2 cellular contexts compared by ENCODE assay signal in the genomic region with DNA sequence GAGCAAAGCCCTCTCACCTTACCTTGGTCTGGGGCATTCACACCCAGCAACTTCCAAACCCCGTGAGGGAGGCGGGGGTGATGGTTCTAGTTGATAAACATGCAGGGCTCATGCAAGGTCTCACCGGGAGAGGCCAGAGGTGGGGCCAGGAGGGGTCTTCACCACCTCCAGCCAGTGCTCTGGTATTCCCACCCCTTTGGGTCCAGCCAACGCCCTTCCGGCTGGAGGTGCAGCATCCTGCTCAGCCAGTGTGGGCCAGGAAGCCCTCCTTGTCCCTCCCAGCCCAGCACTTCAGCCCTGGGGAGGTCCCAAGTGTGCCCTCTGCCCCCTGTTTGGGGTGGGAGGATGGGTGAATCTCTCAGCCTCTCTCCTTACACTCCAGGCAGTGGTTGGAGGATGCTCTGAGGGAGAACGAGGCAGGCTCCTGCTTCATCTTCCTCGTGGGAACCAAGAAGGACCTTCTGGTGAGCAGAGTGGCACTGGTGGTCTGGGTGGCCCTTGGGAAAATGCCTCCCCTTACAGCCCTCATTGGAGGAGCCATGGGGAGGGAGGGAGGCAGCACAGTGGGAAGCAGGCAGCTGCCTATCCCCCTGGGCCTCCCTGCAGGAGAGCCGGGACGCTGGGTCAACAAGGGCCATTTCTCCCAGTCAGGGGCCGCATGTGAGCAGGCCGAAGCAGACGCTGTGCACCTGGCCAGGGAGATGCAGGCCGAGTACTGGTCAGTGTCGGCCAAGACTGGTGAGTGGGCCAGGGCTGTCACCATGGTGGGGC.
A peak's percentile ranks its signal among the peaks of the same experiment; 100 is the strongest.
TF ChIP-seq lines count a peak whose summit lies in the region.

No MANE protein-coding gene starts in this region.

TF ChIP-seq in HEK293, 187 proteins besides CTCF, POLR2A, EP300 and RAD21:
- peak; percentile 63 for TF ChIP-seq ZIC2 (tag by site-specific recombination; IDR thresholded peaks at IDR 0.05)
- TF ChIP-seq ZNF639 (tag by site-specific recombination; IDR thresholded peaks at IDR 0.05): no peak

TF ChIP-seq in HepG2, 621 proteins besides CTCF, POLR2A, EP300 and RAD21 (continues in another document):
- TF ChIP-seq NCOA1 (CRISPR knock-in tag; IDR thresholded peaks at IDR 0.05): no peak
- no peak for TF ChIP-seq REPIN1 (CRISPR knock-in tag; IDR thresholded peaks at IDR 0.05; ENCODE audit: borderline replicate concordance, low read depth)
- TF ChIP-seq RNF2 (conservative IDR thresholded peaks at IDR 0.05; ENCODE audit: low read depth): no peak
- TF ChIP-seq CEBPG (CRISPR knock-in tag; IDR thresholded peaks at IDR 0.05): no peak
- no peak for TF ChIP-seq CCAR2 (optimal IDR thresholded peaks at IDR 0.05; ENCODE audit: low read depth, low read length)
- TF ChIP-seq, protein P1, sequence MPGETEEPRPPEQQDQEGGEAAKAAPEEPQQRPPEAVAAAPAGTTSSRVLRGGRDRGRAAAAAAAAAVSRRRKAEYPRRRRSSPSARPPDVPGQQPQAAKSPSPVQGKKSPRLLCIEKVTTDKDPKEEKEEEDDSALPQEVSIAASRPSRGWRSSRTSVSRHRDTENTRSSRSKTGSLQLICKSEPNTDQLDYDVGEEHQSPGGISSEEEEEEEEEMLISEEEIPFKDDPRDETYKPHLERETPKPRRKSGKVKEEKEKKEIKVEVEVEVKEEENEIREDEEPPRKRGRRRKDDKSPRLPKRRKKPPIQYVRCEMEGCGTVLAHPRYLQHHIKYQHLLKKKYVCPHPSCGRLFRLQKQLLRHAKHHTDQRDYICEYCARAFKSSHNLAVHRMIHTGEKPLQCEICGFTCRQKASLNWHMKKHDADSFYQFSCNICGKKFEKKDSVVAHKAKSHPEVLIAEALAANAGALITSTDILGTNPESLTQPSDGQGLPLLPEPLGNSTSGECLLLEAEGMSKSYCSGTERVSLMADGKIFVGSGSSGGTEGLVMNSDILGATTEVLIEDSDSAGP (CRISPR knock-in tag; IDR thresholded peaks at IDR 0.05; ENCODE audit: borderline replicate concordance): no peak
- TF ChIP-seq GMEB1 (CRISPR knock-in tag; IDR thresholded peaks at IDR 0.05; ENCODE audit: borderline replicate concordance): no peak
- no peak for TF ChIP-seq ZBTB7B (CRISPR knock-in tag; IDR thresholded peaks at IDR 0.05)
- TF ChIP-seq ZNF354B (CRISPR knock-in tag; IDR thresholded peaks at IDR 0.05): no peak
- no peak for TF ChIP-seq ZFYVE20 (CRISPR knock-in tag; IDR thresholded peaks at IDR 0.05; ENCODE audit: borderline replicate concordance, low read depth)
- TF ChIP-seq ZBTB49 (CRISPR knock-in tag; IDR thresholded peaks at IDR 0.05; ENCODE audit: borderline replicate concordance): no peak
- no peak for TF ChIP-seq TFAP4 (IDR thresholded peaks at IDR 0.05; ENCODE audit: borderline replicate concordance, low read depth)
- no peak for TF ChIP-seq HNF4G (IDR thresholded peaks at IDR 0.05; ENCODE audit: borderline replicate concordance, low read depth, low read length)
- 0 out of 2 replicates have a peak, but pooled peaks have one; percentile 3 for TF ChIP-seq HNF4G (CRISPR knock-in tag; IDR thresholded peaks at IDR 0.05; ENCODE audit: borderline replicate concordance, low read depth)
- no peak for TF ChIP-seq RORA (CRISPR knock-in tag; IDR thresholded peaks at IDR 0.05)
- TF ChIP-seq SATB2 (CRISPR knock-in tag; IDR thresholded peaks at IDR 0.05): 0 out of 2 replicates have a peak, but pooled peaks have one; percentile 12
- no peak for TF ChIP-seq SMAD1 (CRISPR knock-in tag; IDR thresholded peaks at IDR 0.05; ENCODE audit: borderline replicate concordance, low read depth)
- TF ChIP-seq TOPORS (CRISPR knock-in tag; IDR thresholded peaks at IDR 0.05): no peak
- no peak for TF ChIP-seq HDAC1 (CRISPR knock-in tag; IDR thresholded peaks at IDR 0.05)
- TF ChIP-seq, protein P2, sequence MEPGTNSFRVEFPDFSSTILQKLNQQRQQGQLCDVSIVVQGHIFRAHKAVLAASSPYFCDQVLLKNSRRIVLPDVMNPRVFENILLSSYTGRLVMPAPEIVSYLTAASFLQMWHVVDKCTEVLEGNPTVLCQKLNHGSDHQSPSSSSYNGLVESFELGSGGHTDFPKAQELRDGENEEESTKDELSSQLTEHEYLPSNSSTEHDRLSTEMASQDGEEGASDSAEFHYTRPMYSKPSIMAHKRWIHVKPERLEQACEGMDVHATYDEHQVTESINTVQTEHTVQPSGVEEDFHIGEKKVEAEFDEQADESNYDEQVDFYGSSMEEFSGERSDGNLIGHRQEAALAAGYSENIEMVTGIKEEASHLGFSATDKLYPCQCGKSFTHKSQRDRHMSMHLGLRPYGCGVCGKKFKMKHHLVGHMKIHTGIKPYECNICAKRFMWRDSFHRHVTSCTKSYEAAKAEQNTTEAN (CRISPR knock-in tag; conservative IDR thresholded peaks at IDR 0.05): no peak
- 0 out of 2 replicates have a peak, but pooled peaks have one; percentile 8 for TF ChIP-seq GABPB1 (CRISPR knock-in tag; IDR thresholded peaks at IDR 0.05)
- no peak for TF ChIP-seq FOSL2 (CRISPR knock-in tag; IDR thresholded peaks at IDR 0.05)
- TF ChIP-seq NFKB2 (CRISPR knock-in tag; IDR thresholded peaks at IDR 0.05; ENCODE audit: borderline replicate concordance): no peak
- no peak for TF ChIP-seq NCOA5 (CRISPR knock-in tag; IDR thresholded peaks at IDR 0.05)
- no peak for TF ChIP-seq PRMT3 (CRISPR knock-in tag; IDR thresholded peaks at IDR 0.05; ENCODE audit: borderline replicate concordance, low read depth)
- TF ChIP-seq, protein P3, sequence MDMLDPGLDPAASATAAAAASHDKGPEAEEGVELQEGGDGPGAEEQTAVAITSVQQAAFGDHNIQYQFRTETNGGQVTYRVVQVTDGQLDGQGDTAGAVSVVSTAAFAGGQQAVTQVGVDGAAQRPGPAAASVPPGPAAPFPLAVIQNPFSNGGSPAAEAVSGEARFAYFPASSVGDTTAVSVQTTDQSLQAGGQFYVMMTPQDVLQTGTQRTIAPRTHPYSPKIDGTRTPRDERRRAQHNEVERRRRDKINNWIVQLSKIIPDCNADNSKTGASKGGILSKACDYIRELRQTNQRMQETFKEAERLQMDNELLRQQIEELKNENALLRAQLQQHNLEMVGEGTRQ (IDR thresholded peaks at IDR 0.05; ENCODE audit: low read depth, low read length): no peak
- TF ChIP-seq, protein P3 (CRISPR knock-in tag; IDR thresholded peaks at IDR 0.05; ENCODE audit: borderline replicate concordance): 0 out of 2 replicates have a peak, but pooled peaks have one; percentile 2
- TF ChIP-seq ZNF350 (CRISPR knock-in tag; IDR thresholded peaks at IDR 0.05; ENCODE audit: borderline replicate concordance, low read depth): 0 out of 2 replicates have a peak, but pooled peaks have one; percentile 29
- TF ChIP-seq ZFP41 (CRISPR knock-in tag; IDR thresholded peaks at IDR 0.05; ENCODE audit: borderline replicate concordance): no peak
- TF ChIP-seq ZNF576 (CRISPR knock-in tag; IDR thresholded peaks at IDR 0.05): no peak
- TF ChIP-seq RFXAP (CRISPR knock-in tag; IDR thresholded peaks at IDR 0.05; ENCODE audit: borderline replicate concordance): no peak
- no peak for TF ChIP-seq PRPF4 (IDR thresholded peaks at IDR 0.05; ENCODE audit: low read depth, low read length, poor library complexity, severe bottlenecking)
- TF ChIP-seq, protein P4, sequence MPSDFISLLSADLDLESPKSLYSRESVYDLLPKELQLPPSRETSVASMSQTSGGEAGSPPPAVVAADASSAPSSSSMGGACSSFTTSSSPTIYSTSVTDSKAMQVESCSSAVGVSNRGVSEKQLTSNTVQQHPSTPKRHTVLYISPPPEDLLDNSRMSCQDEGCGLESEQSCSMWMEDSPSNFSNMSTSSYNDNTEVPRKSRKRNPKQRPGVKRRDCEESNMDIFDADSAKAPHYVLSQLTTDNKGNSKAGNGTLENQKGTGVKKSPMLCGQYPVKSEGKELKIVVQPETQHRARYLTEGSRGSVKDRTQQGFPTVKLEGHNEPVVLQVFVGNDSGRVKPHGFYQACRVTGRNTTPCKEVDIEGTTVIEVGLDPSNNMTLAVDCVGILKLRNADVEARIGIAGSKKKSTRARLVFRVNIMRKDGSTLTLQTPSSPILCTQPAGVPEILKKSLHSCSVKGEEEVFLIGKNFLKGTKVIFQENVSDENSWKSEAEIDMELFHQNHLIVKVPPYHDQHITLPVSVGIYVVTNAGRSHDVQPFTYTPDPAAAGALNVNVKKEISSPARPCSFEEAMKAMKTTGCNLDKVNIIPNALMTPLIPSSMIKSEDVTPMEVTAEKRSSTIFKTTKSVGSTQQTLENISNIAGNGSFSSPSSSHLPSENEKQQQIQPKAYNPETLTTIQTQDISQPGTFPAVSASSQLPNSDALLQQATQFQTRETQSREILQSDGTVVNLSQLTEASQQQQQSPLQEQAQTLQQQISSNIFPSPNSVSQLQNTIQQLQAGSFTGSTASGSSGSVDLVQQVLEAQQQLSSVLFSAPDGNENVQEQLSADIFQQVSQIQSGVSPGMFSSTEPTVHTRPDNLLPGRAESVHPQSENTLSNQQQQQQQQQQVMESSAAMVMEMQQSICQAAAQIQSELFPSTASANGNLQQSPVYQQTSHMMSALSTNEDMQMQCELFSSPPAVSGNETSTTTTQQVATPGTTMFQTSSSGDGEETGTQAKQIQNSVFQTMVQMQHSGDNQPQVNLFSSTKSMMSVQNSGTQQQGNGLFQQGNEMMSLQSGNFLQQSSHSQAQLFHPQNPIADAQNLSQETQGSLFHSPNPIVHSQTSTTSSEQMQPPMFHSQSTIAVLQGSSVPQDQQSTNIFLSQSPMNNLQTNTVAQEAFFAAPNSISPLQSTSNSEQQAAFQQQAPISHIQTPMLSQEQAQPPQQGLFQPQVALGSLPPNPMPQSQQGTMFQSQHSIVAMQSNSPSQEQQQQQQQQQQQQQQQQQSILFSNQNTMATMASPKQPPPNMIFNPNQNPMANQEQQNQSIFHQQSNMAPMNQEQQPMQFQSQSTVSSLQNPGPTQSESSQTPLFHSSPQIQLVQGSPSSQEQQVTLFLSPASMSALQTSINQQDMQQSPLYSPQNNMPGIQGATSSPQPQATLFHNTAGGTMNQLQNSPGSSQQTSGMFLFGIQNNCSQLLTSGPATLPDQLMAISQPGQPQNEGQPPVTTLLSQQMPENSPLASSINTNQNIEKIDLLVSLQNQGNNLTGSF (CRISPR knock-in tag; IDR thresholded peaks at IDR 0.05): no peak
- TF ChIP-seq ZNF33B (CRISPR knock-in tag; IDR thresholded peaks at IDR 0.05): no peak
- TF ChIP-seq ETV5 (CRISPR knock-in tag; IDR thresholded peaks at IDR 0.05; ENCODE audit: borderline replicate concordance): no peak
- no peak for TF ChIP-seq MTA3 (CRISPR knock-in tag; IDR thresholded peaks at IDR 0.05)
- no peak for TF ChIP-seq RXRA (CRISPR knock-in tag; IDR thresholded peaks at IDR 0.05)
- no peak for TF ChIP-seq SRY (CRISPR knock-in tag; IDR thresholded peaks at IDR 0.05)
- TF ChIP-seq ZNF713 (CRISPR knock-in tag; IDR thresholded peaks at IDR 0.05): no peak
- no peak for TF ChIP-seq ZNF557 (CRISPR knock-in tag; IDR thresholded peaks at IDR 0.05)
- 0 out of 2 replicates have a peak, but pooled peaks have one; percentile 25 for TF ChIP-seq KDM5B (CRISPR knock-in tag; IDR thresholded peaks at IDR 0.05; ENCODE audit: borderline replicate concordance)
- no peak for TF ChIP-seq SMC3 (IDR thresholded peaks at IDR 0.05; ENCODE audit: low read length)
